Comparison of ENCODE assay signal across 9 cellular contexts in genomic region chr7:120550494-120551048, GRCh38.
DNase-seq lines count a peak whose midpoint lies in the region; ATAC-seq, FAIRE-seq and TF ChIP-seq lines count a peak whose summit lies in the region.
"Had no signal": no experiment of that assay in that cellular context is flagged by ENCODE, and none has a peak within 500 bp of the region (broad histone marks: within the 10 kb centered on the region; RNA-seq: fewer than 3 reads in every experiment).

No MANE protein-coding gene starts in this region.

- no peak overlapping the region for H3K27ac ChIP-seq in RWPE1

- no peak for TF ChIP-seq POLR2A in GM12892 (IDR thresholded peaks at IDR 0.05; ENCODE audit: low read depth, low read length)

- TF ChIP-seq CTCF in fibroblast of the aortic adventitia (IDR thresholded peaks at IDR 0.05; ENCODE audit: insufficient read depth, low read length), result no peak
- no peak for TF ChIP-seq CTCF in RWPE1 (conservative IDR thresholded peaks at IDR 0.05; ENCODE audit: low read depth)
- no peak for TF ChIP-seq CTCF in GM10266 (IDR thresholded peaks at IDR 0.05; ENCODE audit: control insufficient read depth, insufficient read depth, low read depth, missing control alignments)

- ATAC-seq in HG02610 (IDR thresholded peaks at IDR 0.05; ENCODE audit: unreplicated experiment), result peak; percentile 49
- ATAC-seq in GM21528 (IDR thresholded peaks at IDR 0.05; ENCODE audit: low FRiP score, unreplicated experiment), result no peak
- no peak for ATAC-seq in HG03565 (IDR thresholded peaks at IDR 0.05; ENCODE audit: unreplicated experiment)

- DNase-seq in GM12892 (ENCODE audit: insufficient read length) (no peak), NCI-H2029 treated with DMSO at 0.1 percent for 48 hours (lab: John Stamatoyannopoulos, UW) (peak; percentile 7), fibroblast of the aortic adventitia (ENCODE audit: low read depth) (peak; percentile 24), RWPE1 (ENCODE audit: low spot score) (no peak), GM10266 (ENCODE audit: extremely low spot score) (no peak)
- DNase-seq: DMS79 had no signal

- POLR2A ChIA-PET in RWPE1 (lab: Yijun Ruan, JAX; ENCODE audit: low non-redundant PET), result no interaction called here

- CTCF ChIA-PET in RWPE1 (lab: Yijun Ruan, JAX), result no interaction called here

- FAIRE-seq in GM12892 (lab: Jason Lieb, UNC), result peak; percentile 40

- no peak overlapping the region for H3K4me3 ChIP-seq in fibroblast of the aortic adventitia (ENCODE audit: low read depth, low read length)

Comparison
In these comparisons a context has a peak if more than half of its experiments do, and no peak if none do; other contexts are left out.
1. DNase-seq: peak in NCI-H2029 treated with DMSO at 0.1 percent for 48 hours (single experiment) and fibroblast of the aortic adventitia (single experiment); none in GM12892 (single experiment), RWPE1 (single experiment) and GM10266 (single experiment).